ENCODE assay signal across 1 cellular context in genomic region chr5:157511656-157512644, GRCh38.
TF ChIP-seq lines count a peak whose summit lies in the region.

No MANE protein-coding gene starts in this region.

TF ChIP-seq in HepG2, 621 proteins besides CTCF, POLR2A, EP300 and RAD21 (continued from another document and continues in another):
- TF ChIP-seq DZIP1 (CRISPR knock-in tag; IDR thresholded peaks at IDR 0.05): no peak
- TF ChIP-seq USF2 (IDR thresholded peaks at IDR 0.05; ENCODE audit: low read depth, low read length): no peak
- TF ChIP-seq USF2 (CRISPR knock-in tag; IDR thresholded peaks at IDR 0.05; ENCODE audit: borderline replicate concordance): no peak
- no peak for TF ChIP-seq THYN1 (CRISPR knock-in tag; IDR thresholded peaks at IDR 0.05; ENCODE audit: borderline replicate concordance, low read depth)
- TF ChIP-seq ZBTB39 (CRISPR knock-in tag; IDR thresholded peaks at IDR 0.05): no peak
- no peak for TF ChIP-seq ZNF432 (CRISPR knock-in tag; IDR thresholded peaks at IDR 0.05; ENCODE audit: borderline replicate concordance)
- TF ChIP-seq MLLT10 (CRISPR knock-in tag; IDR thresholded peaks at IDR 0.05): no peak
- no peak for TF ChIP-seq SKIL (CRISPR knock-in tag; IDR thresholded peaks at IDR 0.05; ENCODE audit: borderline replicate concordance)
- no peak for TF ChIP-seq POLR2AphosphoS5 (IDR thresholded peaks at IDR 0.05; ENCODE audit: low read depth, low read length)
- peak; percentile 45 for TF ChIP-seq FOXA3 (CRISPR knock-in tag; IDR thresholded peaks at IDR 0.05)
- TF ChIP-seq ZFP36L1 (CRISPR knock-in tag; IDR thresholded peaks at IDR 0.05): no peak
- TF ChIP-seq ZNF574 (CRISPR knock-in tag; IDR thresholded peaks at IDR 0.05): 0 out of 2 replicates have a peak, but pooled peaks have one; percentile 14
- no peak for TF ChIP-seq SALL2 (CRISPR knock-in tag; IDR thresholded peaks at IDR 0.05)
- TF ChIP-seq NCOA2 (CRISPR knock-in tag; IDR thresholded peaks at IDR 0.05): peak; percentile 41
- no peak for TF ChIP-seq SOX6 (IDR thresholded peaks at IDR 0.05)
- TF ChIP-seq SOX6 (CRISPR knock-in tag; IDR thresholded peaks at IDR 0.05): peak; percentile 82
- no peak for TF ChIP-seq MXD3 (CRISPR knock-in tag; IDR thresholded peaks at IDR 0.05)
- TF ChIP-seq CERS6 (CRISPR knock-in tag; IDR thresholded peaks at IDR 0.05): no peak
- no peak for TF ChIP-seq IRF9 (CRISPR knock-in tag; IDR thresholded peaks at IDR 0.05; ENCODE audit: borderline replicate concordance)
- TF ChIP-seq MAF1 (CRISPR knock-in tag; IDR thresholded peaks at IDR 0.05; ENCODE audit: borderline replicate concordance): no peak
- TF ChIP-seq CREB1 (IDR thresholded peaks at IDR 0.05): no peak
- 0 out of 2 replicates have a peak, but pooled peaks have one; percentile 19 for TF ChIP-seq CREB1 (CRISPR knock-in tag; IDR thresholded peaks at IDR 0.05)
- no peak for TF ChIP-seq DNMT1 (CRISPR knock-in tag; IDR thresholded peaks at IDR 0.05)
- no peak for TF ChIP-seq RARG (CRISPR knock-in tag; IDR thresholded peaks at IDR 0.05; ENCODE audit: low read depth)
- no peak for TF ChIP-seq ZBTB2 (CRISPR knock-in tag; IDR thresholded peaks at IDR 0.05; ENCODE audit: low read depth)
- TF ChIP-seq KLF9 (CRISPR knock-in tag; IDR thresholded peaks at IDR 0.05; ENCODE audit: low read depth): no peak
- no peak for TF ChIP-seq ZNF713 (CRISPR knock-in tag; IDR thresholded peaks at IDR 0.05)
- no peak for TF ChIP-seq RFX5 (IDR thresholded peaks at IDR 0.05; ENCODE audit: low read depth, low read length)
- no peak for TF ChIP-seq ZNF34 (CRISPR knock-in tag; IDR thresholded peaks at IDR 0.05; ENCODE audit: borderline replicate concordance)
- TF ChIP-seq IKZF4 (CRISPR knock-in tag; IDR thresholded peaks at IDR 0.05; ENCODE audit: borderline replicate concordance, low read depth, not compliant biosample characterization): no peak
- TF ChIP-seq SP4 (CRISPR knock-in tag; IDR thresholded peaks at IDR 0.05): no peak
- TF ChIP-seq KLF6 (CRISPR knock-in tag; IDR thresholded peaks at IDR 0.05): no peak
- no peak for TF ChIP-seq ZBTB49 (CRISPR knock-in tag; IDR thresholded peaks at IDR 0.05; ENCODE audit: borderline replicate concordance)
- TF ChIP-seq ARID3A (IDR thresholded peaks at IDR 0.05; ENCODE audit: low read depth, low read length): no peak
- no peak for TF ChIP-seq ZNF777 (CRISPR knock-in tag; IDR thresholded peaks at IDR 0.05)
